ENCODE assay signal across 20 cellular contexts in the genomic region with DNA sequence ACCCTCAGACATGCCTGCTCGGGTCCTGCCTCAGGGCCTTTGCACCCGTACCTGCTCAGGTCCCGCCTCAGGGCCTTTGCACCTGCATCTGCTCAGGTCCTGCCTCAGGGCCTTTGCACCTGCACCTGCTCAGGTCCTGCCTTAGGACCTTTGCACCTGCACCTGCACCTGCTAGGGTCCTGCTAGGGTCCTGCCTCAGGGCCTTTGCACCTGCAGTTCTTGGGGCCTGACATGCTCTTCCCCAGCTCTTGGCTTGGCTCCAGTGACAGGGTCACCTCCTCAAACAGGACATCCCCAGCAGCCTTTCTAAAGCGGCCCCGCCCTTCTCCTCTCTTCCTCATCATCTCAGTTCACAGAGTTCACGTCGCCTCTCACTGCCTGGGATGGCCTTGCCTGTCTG.
"Had no signal": no experiment of that assay in that cellular context is flagged by ENCODE, and none has a peak within 500 bp of the region (broad histone marks: within the 10 kb centered on the region; RNA-seq: fewer than 3 reads in every experiment).

No MANE protein-coding gene starts in this region.

- H3K4me1 Mint-ChIP-seq: activated CD4-positive, alpha-beta T cell treated with anti-CD3 and anti-CD28 coated beads, Interleukin-2, amount 10 ng/mL, durations not matched to agents 24 days and 14 days; activated CD8-positive, alpha-beta memory T cell treated with anti-CD3 and anti-CD28 coated beads, Interleukin-2, amount 10 ng/mL, durations not matched to agents 7 days and 5 days had no signal

- H3K27ac ChIP-seq: SK-N-MC had no signal

- H3K36me3 ChIP-seq: adrenal gland, heart right ventricle, thoracic aorta had no signal

- H3K27me3 Mint-ChIP-seq: activated CD8-positive, alpha-beta T cell treated with anti-CD3 and anti-CD28 coated beads for 36 hours; type B pancreatic cell had no signal

- H3K9me3 ChIP-seq: adrenal gland, thoracic aorta had no signal

- H3K36me3 Mint-ChIP-seq: activated CD8-positive, alpha-beta memory T cell treated with anti-CD3 and anti-CD28 coated beads, Interleukin-2, amount 10 ng/mL, durations not matched to agents 7 days and 5 days; activated naive CD4-positive, alpha-beta T cell treated with anti-CD3 and anti-CD28 coated beads, Interleukin-2, amount 50 U/mL, for 72 hours; type B pancreatic cell had no signal

- H3K4me3 ChIP-seq: adrenal gland, heart right ventricle, lung, SK-N-MC had no signal

- DNase-seq: activated CD4-positive, alpha-beta T cell treated with anti-CD3 and anti-CD28 coated beads, Interleukin-2, amount 10 ng/mL, durations not matched to agents 24 days and 14 days; activated CD8-positive, alpha-beta memory T cell treated with anti-CD3 and anti-CD28 coated beads, Interleukin-2, amount 10 ng/mL, durations not matched to agents 7 days and 5 days; activated CD8-positive, alpha-beta T cell treated with anti-CD3 and anti-CD28 coated beads for 36 hours; activated gamma-delta T cell; activated T-cell treated with anti-CD3 and anti-CD28 coated beads for 4 hours; cerebellar nuclear complex; heart right ventricle; stimulated activated CD4-positive, alpha-beta T cell treated with anti-CD3 and anti-CD28 coated beads, Interleukin-4, amount 100 ng/mL, for 1 hour; stimulated activated naive CD4-positive, alpha-beta T cell had no signal

- FAIRE-seq: bronchial epithelial cell, endometrium had no signal

- H3K27ac Mint-ChIP-seq: activated CD4-positive, alpha-beta T cell treated with anti-CD3 and anti-CD28 coated beads, Interleukin-2, amount 10 ng/mL, durations not matched to agents 24 days and 14 days; activated CD8-positive, alpha-beta memory T cell treated with anti-CD3 and anti-CD28 coated beads, Interleukin-2, amount 10 ng/mL, durations not matched to agents 7 days and 5 days; activated CD8-positive, alpha-beta T cell treated with anti-CD3 and anti-CD28 coated beads for 36 hours; activated naive CD4-positive, alpha-beta T cell treated with anti-CD3 and anti-CD28 coated beads, Interleukin-2, amount 50 U/mL, for 72 hours; type B pancreatic cell had no signal

- ATAC-seq: activated CD4-positive, CD25-positive, alpha-beta regulatory T cell treated with anti-CD3 and anti-CD28 coated beads, Interleukin-2, amount 50 U/mL, for 24 hours; activated CD8-positive, alpha-beta memory T cell treated with anti-CD3 and anti-CD28 coated beads, Interleukin-2, amount 10 ng/mL, durations not matched to agents 7 days and 5 days; activated CD8-positive, alpha-beta T cell treated with anti-CD3 and anti-CD28 coated beads for 36 hours; activated naive CD4-positive, alpha-beta T cell treated with anti-CD3 and anti-CD28 coated beads, Interleukin-2, amount 50 U/mL, for 72 hours; left lobe of liver had no signal

- H3K27me3 ChIP-seq: adrenal gland, heart right ventricle had no signal

- H3K9me3 Mint-ChIP-seq: type B pancreatic cell had no signal

- H3K4me3 Mint-ChIP-seq: activated CD4-positive, alpha-beta T cell treated with anti-CD3 and anti-CD28 coated beads, Interleukin-2, amount 10 ng/mL, durations not matched to agents 24 days and 14 days; activated CD8-positive, alpha-beta memory T cell treated with anti-CD3 and anti-CD28 coated beads, Interleukin-2, amount 10 ng/mL, durations not matched to agents 7 days and 5 days; activated CD8-positive, alpha-beta T cell treated with anti-CD3 and anti-CD28 coated beads for 36 hours; nephron; type B pancreatic cell had no signal
